In genomic region chr4:26028793-26029511, GRCh38 we compare ENCODE assay signal across 8 cellular contexts.
DNase-seq lines count a peak whose midpoint lies in the region; ATAC-seq, FAIRE-seq and TF ChIP-seq lines count a peak whose summit lies in the region.

No MANE protein-coding gene starts in this region.

- H3K4me3 ChIP-seq in iPS-11a (ENCODE audit: low read depth, low read length), result peak overlapping the region; percentile 42

- peak; percentile 93 for ATAC-seq in HG03175 (IDR thresholded peaks at IDR 0.05; ENCODE audit: unreplicated experiment)
- ATAC-seq in SK-N-SH treated with all-trans-retinoic acid at 6 μM for 48 hours, result peak; percentile 87

- no peak for TF ChIP-seq POLR2A in H54 (IDR thresholded peaks at IDR 0.05; ENCODE audit: low read depth, low read length)

- DNase-seq in AG08396 (ENCODE audit: low spot score) (peak; percentile 60), GM19238 (ENCODE audit: insufficient read length, low spot score) (peak; percentile 58), amniotic epithelial cell (ENCODE audit: low read depth) (peak; percentile 51), H54 (ENCODE audit: insufficient read length, low spot score) (no peak)
- peak; percentile 78 for DNase-seq in stimulated activated CD4-positive, alpha-beta T cell treated with anti-CD3 and anti-CD28 coated beads, Interleukin-12 subunit alpha, Interleukin-12 subunit beta, amount 100 ng/mL, for 4 hours

- no peak for FAIRE-seq in H54 (lab: Jason Lieb, UNC)

TF ChIP-seq in SK-N-SH treated with all-trans-retinoic acid at 6 μM for 48 hours, 23 proteins besides CTCF, POLR2A, EP300 and RAD21:
- TF ChIP-seq CSDC2 (CRISPR knock-in tag; IDR thresholded peaks at IDR 0.05) (no peak), ZNF565 (CRISPR knock-in tag; conservative IDR thresholded peaks at IDR 0.05; ENCODE audit: low read depth) (no peak), TOX (CRISPR knock-in tag; IDR thresholded peaks at IDR 0.05; ENCODE audit: borderline replicate concordance) (no peak), BACH2 (CRISPR knock-in tag; IDR thresholded peaks at IDR 0.05; ENCODE audit: borderline replicate concordance) (no peak), TCF4 (CRISPR knock-in tag; IDR thresholded peaks at IDR 0.05; ENCODE audit: borderline replicate concordance) (no peak), ZNF70 (CRISPR knock-in tag; IDR thresholded peaks at IDR 0.05) (no peak)
